24 cellular contexts compared by ENCODE assay signal in genomic region chr7:46832136-46832535, GRCh38.
"Had no signal": no experiment of that assay in that cellular context is flagged by ENCODE, and none has a peak within 500 bp of the region (broad histone marks: within the 10 kb centered on the region; RNA-seq: fewer than 3 reads in every experiment).

No MANE protein-coding gene starts in this region.

- H3K36me3 ChIP-seq: esophagus muscularis mucosa, gastrocnemius medialis, heart right ventricle, left lung, lower lobe of right lung had no signal

- DNase-seq: dermis blood vessel endothelial cell; dorsolateral prefrontal cortex; effector CD4-positive, alpha-beta T cell; effector memory CD4-positive, alpha-beta T cell; foreskin fibroblast; foreskin melanocyte; gastrocnemius medialis; glutamatergic neuron; head of caudate nucleus; heart right ventricle; hippocampal formation; left cardiac atrium; left lung; left ventricle myocardium superior; lower lobe of right lung; mesenchymal stem cell; mucosa of descending colon; naive B cell had no signal

- H3K4me3 Mint-ChIP-seq: mesothelial cell of epicardium, naive B cell had no signal

- H3K27ac ChIP-seq: coronary artery, dorsolateral prefrontal cortex, esophagus muscularis mucosa, gastrocnemius medialis, heart right ventricle, left lung, lower lobe of right lung had no signal

- H3K4me1 Mint-ChIP-seq: mesothelial cell of epicardium, naive B cell had no signal

- H3K4me3 ChIP-seq: coronary artery, dorsolateral prefrontal cortex, esophagus muscularis mucosa, gastrocnemius medialis, heart right ventricle, left lung, lower lobe of right lung, mucosa of descending colon had no signal

- FAIRE-seq: endothelial cell of umbilical vein, islet of Langerhans, keratinocyte had no signal

- H3K4me1 ChIP-seq: esophagus muscularis mucosa, gastrocnemius medialis, left lung, lower lobe of right lung had no signal

- H3K9me3 ChIP-seq: gastrocnemius medialis, lower lobe of right lung, mucosa of descending colon had no signal

- H3K27me3 ChIP-seq: dorsolateral prefrontal cortex, esophagus muscularis mucosa, gastrocnemius medialis, heart right ventricle, left lung had no signal

- H3K27ac Mint-ChIP-seq: mesothelial cell of epicardium had no signal
